In the genomic region with DNA sequence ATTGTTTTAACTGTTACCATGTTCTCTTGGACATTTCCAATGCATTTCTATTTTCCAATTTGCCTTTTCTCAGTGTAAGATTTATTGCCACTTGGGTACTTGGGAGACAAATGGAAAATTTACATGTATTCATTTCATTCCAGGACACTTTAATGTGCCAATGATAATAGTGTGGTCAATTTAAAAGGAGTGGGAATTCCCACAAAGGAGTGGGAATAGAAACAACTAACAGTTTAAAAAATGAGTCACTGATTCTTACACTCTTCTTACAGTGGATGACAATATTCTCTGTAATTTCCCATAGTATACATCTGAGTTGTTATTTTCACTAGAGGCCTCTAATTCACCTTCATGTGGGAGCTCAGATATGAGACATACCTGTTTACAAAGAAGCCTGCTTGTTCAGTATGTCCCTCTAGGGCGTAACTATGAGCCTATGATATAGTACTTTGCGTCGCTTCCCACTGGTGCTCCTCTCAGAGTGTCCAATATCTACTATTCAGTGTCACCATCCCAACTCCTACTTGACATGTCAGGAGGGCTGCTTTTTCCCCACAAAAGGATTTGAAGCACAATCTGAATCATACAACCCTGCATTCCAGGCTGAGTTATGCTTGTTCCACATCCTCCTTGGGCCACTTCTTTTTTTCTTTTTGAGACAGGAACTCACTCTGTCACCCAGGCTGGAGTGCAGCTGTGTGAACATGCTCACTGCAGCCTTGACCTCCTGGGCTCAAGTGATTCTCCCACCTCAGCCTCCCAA, we compare ENCODE assay signal across 18 cellular contexts.
DNase-seq lines count a peak whose midpoint lies in the region; ATAC-seq and TF ChIP-seq lines count a peak whose summit lies in the region.
"Had no signal": no experiment of that assay in that cellular context is flagged by ENCODE, and none has a peak within 500 bp of the region (broad histone marks: within the 10 kb centered on the region; RNA-seq: fewer than 3 reads in every experiment).

No MANE protein-coding gene starts in this region.

- DNase-seq in ELR (ENCODE audit: low read depth) = peak; percentile 14
- DNase-seq in PC-3 = peak; percentile 10
- peak; percentile 69 for DNase-seq in epithelial cell of esophagus (ENCODE audit: low read depth)
- peak; percentile 88 for DNase-seq in renal cortical epithelial cell (ENCODE audit: low read depth)
- no peak for DNase-seq in activated CD8-positive, alpha-beta memory T cell treated with anti-CD3 and anti-CD28 coated beads, Interleukin-2, amount 10 ng/mL, durations not matched to agents 7 days and 5 days
- DNase-seq in SIG-M5 treated with dmso at 0.1 percent for 504 hours (lab: John Stamatoyannopoulos, UW; ENCODE audit: unreplicated experiment) = no peak
- DNase-seq in sciatic nerve (ENCODE audit: low spot score) = no peak
- no peak for DNase-seq in SKM-1 (lab: John Stamatoyannopoulos, UW; ENCODE audit: unreplicated experiment)
- DNase-seq: activated naive CD4-positive, alpha-beta T cell; endodermal cell; glutamatergic neuron; NCI-H1930; NCI-H524 treated with DMSO at 0.1 percent for 48 hours; nucleus accumbens; stimulated activated naive B cell treated with anti-CD40 and anti-IgM and Interleukin-4, amounts not matched to agents 10 μg/mL and 1 μg/mL and 100 μg/mL, for 72 hours had no signal

- H3K4me3 ChIP-seq in PC-3 (ENCODE audit: low read length) = no peak overlapping the region
- H3K4me3 ChIP-seq in epithelial cell of esophagus (ENCODE audit: low read length) = no peak overlapping the region
- H3K4me3 ChIP-seq: BLaER1 treated with 17β-estradiol and CSF1 and Interleukin-3, amounts not matched to agents 10 nM and 100 nM had no signal

- H3K4me1 ChIP-seq in PC-3 (ENCODE audit: insufficient read depth, low read length) = no peaks in the 10 kb centered on the region

- H3K36me3 ChIP-seq in PC-3 (ENCODE audit: low read depth, low read length) = no peaks in the 10 kb centered on the region
- H3K36me3 ChIP-seq: BLaER1 treated with 17β-estradiol and CSF1 and Interleukin-3, amounts not matched to agents 10 nM and 100 nM had no signal

- no peaks in the 10 kb centered on the region for H4K20me1 ChIP-seq in PC-3 (ENCODE audit: low read length)
- H4K20me1 ChIP-seq: BLaER1 treated with 17β-estradiol and CSF1 and Interleukin-3, amounts not matched to agents 10 nM and 100 nM had no signal

- CTCF ChIA-PET in PC-3 (lab: Charles Lee) = interaction anchor here (0.7 kb wide), 1 partner anchor 1642 kb away, joined by 3 read pairs; no protein-coding TSS in a partner anchor
- CTCF ChIA-PET in activated CD8-positive, alpha-beta memory T cell treated with anti-CD3 and anti-CD28 coated beads, Interleukin-2, amount 10 ng/mL, durations not matched to agents 7 days and 5 days (lab: Charles Lee) = no interaction called here

- H3F3A ChIP-seq in PC-3 (ENCODE audit: low read length, unreplicated experiment) = no peaks in the 10 kb centered on the region

- H3K4me1 Mint-ChIP-seq in activated CD8-positive, alpha-beta memory T cell treated with anti-CD3 and anti-CD28 coated beads, Interleukin-2, amount 10 ng/mL, durations not matched to agents 7 days and 5 days = no peaks in the 10 kb centered on the region
- H3K4me1 Mint-ChIP-seq: endodermal cell; stimulated activated naive B cell treated with anti-CD40 and anti-IgM and Interleukin-4, amounts not matched to agents 10 μg/mL and 1 μg/mL and 100 μg/mL, for 72 hours; WTC11 had no signal

- no peak overlapping the region for H3K9ac ChIP-seq in PC-3 (ENCODE audit: low read length)
- H3K9ac ChIP-seq: BLaER1 treated with 17β-estradiol and CSF1 and Interleukin-3, amounts not matched to agents 10 nM and 100 nM had no signal

- intact Hi-C loops in PC-3 (cut with micrococcal nuclease) = no loop called here
- intact Hi-C loops in sciatic nerve (cut with DNase I) = no loop called here

- no peaks in the 10 kb centered on the region for H3K9me2 ChIP-seq in PC-3 (replicated peaks; ENCODE audit: low read length)

- no peak overlapping the region for H3K27ac Mint-ChIP-seq in activated CD8-positive, alpha-beta memory T cell treated with anti-CD3 and anti-CD28 coated beads, Interleukin-2, amount 10 ng/mL, durations not matched to agents 7 days and 5 days
- H3K27ac Mint-ChIP-seq: endodermal cell; stimulated activated naive B cell treated with anti-CD40 and anti-IgM and Interleukin-4, amounts not matched to agents 10 μg/mL and 1 μg/mL and 100 μg/mL, for 72 hours; WTC11 had no signal

- peaks cover 21% of the 10 kb centered on the region; the same call in 1 of the 2 replicates for H3K27me3 ChIP-seq in PC-3 (ENCODE audit: low read length)
- H3K27me3 ChIP-seq: BLaER1 treated with 17β-estradiol and CSF1 and Interleukin-3, amounts not matched to agents 10 nM and 100 nM had no signal

- no peak overlapping the region for H2AFZ ChIP-seq in PC-3 (ENCODE audit: low read length)

- no peaks in the 10 kb centered on the region for H3K79me2 ChIP-seq in PC-3 (ENCODE audit: low read length)

- no peaks in the 10 kb centered on the region for H3K9me3 Mint-ChIP-seq in activated CD8-positive, alpha-beta memory T cell treated with anti-CD3 and anti-CD28 coated beads, Interleukin-2, amount 10 ng/mL, durations not matched to agents 7 days and 5 days (ENCODE audit: low read depth)

- no peak overlapping the region for H3K4me3 Mint-ChIP-seq in activated CD8-positive, alpha-beta memory T cell treated with anti-CD3 and anti-CD28 coated beads, Interleukin-2, amount 10 ng/mL, durations not matched to agents 7 days and 5 days
- H3K4me3 Mint-ChIP-seq: endodermal cell; stimulated activated naive B cell treated with anti-CD40 and anti-IgM and Interleukin-4, amounts not matched to agents 10 μg/mL and 1 μg/mL and 100 μg/mL, for 72 hours; WTC11 had no signal

- H3K9me3 ChIP-seq in PC-3 (ENCODE audit: low read length) = no peaks in the 10 kb centered on the region

- no peak overlapping the region for H3K27ac ChIP-seq in PC-3 (ENCODE audit: low read length)
- H3K27ac ChIP-seq: BLaER1 treated with 17β-estradiol and CSF1 and Interleukin-3, amounts not matched to agents 10 nM and 100 nM had no signal

- no TSS peak for BruUV-seq in PC-3 (replicated peaks; lab: Mats Ljungman, UMichigan)

- H3K4me2 ChIP-seq in PC-3 (ENCODE audit: low read length) = no peak overlapping the region
- H3K4me2 ChIP-seq: BLaER1 treated with 17β-estradiol and CSF1 and Interleukin-3, amounts not matched to agents 10 nM and 100 nM had no signal

- peaks cover 9% of the 10 kb centered on the region for H3K27me3 Mint-ChIP-seq in activated CD8-positive, alpha-beta memory T cell treated with anti-CD3 and anti-CD28 coated beads, Interleukin-2, amount 10 ng/mL, durations not matched to agents 7 days and 5 days

- ATAC-seq in PC-3 = peak; percentile 18; the same call in 1 of the 2 replicates
- no peak for ATAC-seq in activated CD8-positive, alpha-beta memory T cell treated with anti-CD3 and anti-CD28 coated beads, Interleukin-2, amount 10 ng/mL, durations not matched to agents 7 days and 5 days
- ATAC-seq in sciatic nerve = no peak
- ATAC-seq: HCT116; stimulated activated naive B cell treated with anti-CD40 and anti-IgM and Interleukin-4, amounts not matched to agents 10 μg/mL and 1 μg/mL and 100 μg/mL, for 72 hours; WTC11 had no signal

- POLR2A ChIA-PET in PC-3 (lab: Charles Lee; ENCODE audit: unreplicated experiment) = no interaction called here

- TF ChIP-seq CTCF in PC-3 (conservative IDR thresholded peaks at IDR 0.05; ENCODE audit: low read depth, low read length) (no peak), epithelial cell of esophagus (IDR thresholded peaks at IDR 0.05; ENCODE audit: insufficient read depth, low read depth, low read length, missing control alignments) (no peak)

- H3K36me3 Mint-ChIP-seq in activated CD8-positive, alpha-beta memory T cell treated with anti-CD3 and anti-CD28 coated beads, Interleukin-2, amount 10 ng/mL, durations not matched to agents 7 days and 5 days = no peaks in the 10 kb centered on the region
- H3K36me3 Mint-ChIP-seq: stimulated activated naive B cell treated with anti-CD40 and anti-IgM and Interleukin-4, amounts not matched to agents 10 μg/mL and 1 μg/mL and 100 μg/mL, for 72 hours; WTC11 had no signal

Comparison
In these comparisons a context has a peak if more than half of its experiments do, and no peak if none do; other contexts are left out.
1. DNase-seq: peak in ELR (single experiment), PC-3 (single experiment), epithelial cell of esophagus (single experiment) and renal cortical epithelial cell (single experiment); none in activated CD8-positive, alpha-beta memory T cell treated with anti-CD3 and anti-CD28 coated beads, Interleukin-2, amount 10 ng/mL, durations not matched to agents 7 days and 5 days (single experiment), SIG-M5 treated with dmso at 0.1 percent for 504 hours (single experiment), sciatic nerve (single experiment) and SKM-1 (single experiment).